In the genomic region with DNA sequence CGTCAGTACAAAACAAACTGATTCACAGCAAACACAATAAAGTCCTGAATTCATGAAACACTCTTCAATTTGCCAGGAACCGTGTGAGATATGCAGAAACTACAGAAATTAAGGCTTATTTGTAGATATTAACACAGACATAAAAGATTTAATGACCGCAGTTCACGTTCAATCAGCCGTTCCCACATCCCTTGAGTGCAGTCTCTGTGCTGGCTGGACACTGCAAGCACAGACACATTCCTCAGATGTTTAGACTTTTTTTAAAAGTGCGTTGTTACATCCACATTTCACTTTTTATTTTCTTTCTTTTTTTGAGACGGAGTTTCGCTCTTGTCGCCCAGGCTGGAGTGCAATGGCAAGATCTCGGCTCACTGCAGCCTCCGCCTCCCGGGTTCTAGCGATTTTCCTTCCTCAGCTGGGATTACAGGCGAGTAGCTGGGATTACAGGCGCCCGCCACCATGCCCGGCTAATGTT, we compare ENCODE assay signal across 8 cellular contexts. TPM values are rescaled to one million over a fixed set of nuclear protein-coding genes. Genes with fewer than 3 reads are reported as not detected.
DNase-seq lines count a peak whose midpoint lies in the region; ATAC-seq and TF ChIP-seq lines count a peak whose summit lies in the region.

No MANE protein-coding gene starts in this region.

- WGBS in gastroesophageal sphincter (ENCODE audit: low coverage in 1 of 2), 2 donors = 2 to 3% methylated on average over 12 to 17 of the region's 17 CpGs

- H2AFZ ChIP-seq in parathyroid adenoma = peak overlapping the region; percentile 93

- peak overlapping the region; percentile 61 for H3K4me2 ChIP-seq in parathyroid adenoma (ENCODE audit: low read length)

- peaks cover 0 to 5% of the 10 kb centered on the region in 2 donors for H3K36me3 ChIP-seq in gastroesophageal sphincter
- H3K36me3 ChIP-seq in parathyroid adenoma (ENCODE audit: control insufficient read depth, insufficient read depth, low read length) = no peaks in the 10 kb centered on the region

- peak overlapping the region; percentile 72 for H3K4me3 ChIP-seq in WI38 (ENCODE audit: low read depth, low read length)
- peak overlapping the region; percentile 75 to 79 for H3K4me3 ChIP-seq in gastroesophageal sphincter
- H3K4me3 ChIP-seq in parathyroid adenoma (ENCODE audit: low read depth, low read length) = peak overlapping the region; percentile 70

- H3K27me3 ChIP-seq in gastroesophageal sphincter = no peaks in the 10 kb centered on the region
- no peaks in the 10 kb centered on the region for H3K27me3 ChIP-seq in parathyroid adenoma (ENCODE audit: control insufficient read depth, insufficient read depth, low read length)

- TF ChIP-seq POLR2A in gastroesophageal sphincter (IDR thresholded peaks at IDR 0.05) = no peak

- DNase-seq in NCI-H510A treated with DMSO at 0.1 percent for 48 hours (lab: John Stamatoyannopoulos, UW) (peak; percentile 14), NCI-H510A (lab: John Stamatoyannopoulos, UW) (no peak), Kasumi-1 (lab: John Stamatoyannopoulos, UW) (no peak)
- DNase-seq in stimulated activated CD4-positive, alpha-beta T cell treated with anti-CD3 and anti-CD28 coated beads, Interleukin-4, amount 100 ng/mL, for 4 hours = no peak

- TF ChIP-seq EP300 in gastroesophageal sphincter (IDR thresholded peaks at IDR 0.05) = no peak

- H3K9me3 ChIP-seq in gastroesophageal sphincter (no peaks in the 10 kb centered on the region), parathyroid adenoma (ENCODE audit: control insufficient read depth, low read length) (no peaks in the 10 kb centered on the region)

- H3K4me1 ChIP-seq in gastroesophageal sphincter = peaks cover 0 to 29% (median 0%) of the 10 kb centered on the region in 3 donors
- H3K4me1 ChIP-seq in parathyroid adenoma = peaks cover 3% of the 10 kb centered on the region

- ATAC-seq in gastroesophageal sphincter = no peak
- no peak for ATAC-seq in HG03280 (IDR thresholded peaks at IDR 0.05; ENCODE audit: unreplicated experiment)

- H3K79me2 ChIP-seq in parathyroid adenoma = no peaks in the 10 kb centered on the region

- H3K9ac ChIP-seq in parathyroid adenoma = peak overlapping the region; percentile 46

- H3K27ac ChIP-seq in gastroesophageal sphincter (peak overlapping the region; percentile 40 to 90 (median 86)), parathyroid adenoma (peak overlapping the region; percentile 65)

- no peak for TF ChIP-seq CTCF in WI38 (IDR thresholded peaks at IDR 0.05; ENCODE audit: low read depth, low read length)
- TF ChIP-seq CTCF in gastroesophageal sphincter (IDR thresholded peaks at IDR 0.05) = no peak
- no peak for TF ChIP-seq CTCF in parathyroid adenoma (IDR thresholded peaks at IDR 0.05)

RNA-seq across cellular contexts. Expression of gene CEP78, which starts 0.5 kb away (rescaled TPM):
- total RNA-seq in gastroesophageal sphincter = 10 to 100 TPM in 1 of 4 donors, 1 to 10 TPM in 3; 7.4 to 11.1 (median 9.3) TPM
